Comparison of ENCODE assay signal across 14 cellular contexts in the genomic region with DNA sequence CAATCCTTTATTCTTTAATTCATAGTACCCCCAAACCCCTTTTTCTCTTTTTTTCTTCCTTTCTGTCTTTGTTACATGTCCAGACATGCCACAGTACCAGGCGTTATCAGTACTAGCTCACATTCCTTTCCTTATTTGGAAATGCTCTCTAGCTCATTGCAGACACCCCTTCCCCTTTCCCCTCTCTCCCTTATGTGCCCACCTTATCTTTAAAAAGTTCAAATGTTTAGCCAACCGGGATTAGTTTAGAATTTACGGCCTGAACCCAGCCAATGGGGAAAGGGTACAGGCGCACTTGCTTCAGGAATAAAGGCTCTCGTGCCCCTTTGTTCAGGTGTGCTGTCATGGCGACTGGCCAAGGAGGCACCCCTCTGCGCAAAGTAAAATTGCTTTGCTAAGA. TPM values are rescaled to one million over a fixed set of nuclear protein-coding genes. Genes with fewer than 3 reads are reported as not detected.
DNase-seq lines count a peak whose midpoint lies in the region; ATAC-seq and TF ChIP-seq lines count a peak whose summit lies in the region.
"Had no signal": no experiment of that assay in that cellular context is flagged by ENCODE, and none has a peak within 500 bp of the region (broad histone marks: within the 10 kb centered on the region; RNA-seq: fewer than 3 reads in every experiment).

No MANE protein-coding gene starts in this region.

- no peaks in the 10 kb centered on the region for H3K9me3 ChIP-seq in breast epithelium
- H3K9me3 ChIP-seq: upper lobe of left lung had no signal

- intact Hi-C loops in MCF 10A (cut with micrococcal nuclease), result no loop called here
- intact Hi-C loops in breast epithelium (cut with DNase I; ENCODE audit: low total_unique reads), result loop anchor here (10.0 kb wide), 1 partner anchor 822 kb away; no protein-coding TSS in a partner anchor

- POLR2A ChIA-PET in MCF 10A (lab: Yijun Ruan, JAX), result interaction anchor here (0.7 kb wide), 1 partner anchor 41 kb away, joined by 3 read pairs; no protein-coding TSS in a partner anchor

- BruUV-seq in MCF 10A (replicated peaks; lab: Mats Ljungman, UMichigan), result no TSS peak

- H3K27me3 ChIP-seq in breast epithelium, result no peaks in the 10 kb centered on the region
- H3K27me3 ChIP-seq: upper lobe of left lung had no signal

- H3K36me3 Mint-ChIP-seq in MCF 10A (ENCODE audit: insufficient read depth, unreplicated experiment) (no peaks in the 10 kb centered on the region), type B pancreatic cell (peaks cover 16% of the 10 kb centered on the region)

- H3K27me3 Mint-ChIP-seq in MCF 10A (ENCODE audit: insufficient read depth, unreplicated experiment) (no peaks in the 10 kb centered on the region), type B pancreatic cell (no peaks in the 10 kb centered on the region)
- H3K27me3 Mint-ChIP-seq: activated T-cell treated with anti-CD3 and anti-CD28 coated beads, Interleukin-2, amount 50 U/mL, for 24 hours had no signal

- H3K4me3 Mint-ChIP-seq in MCF 10A (ENCODE audit: unreplicated experiment) (no peak overlapping the region), type B pancreatic cell (no peak overlapping the region)
- H3K4me3 Mint-ChIP-seq: activated T-cell treated with anti-CD3 and anti-CD28 coated beads, Interleukin-2, amount 50 U/mL, for 24 hours had no signal

- H3K4me1 ChIP-seq in breast epithelium, result no peaks in the 10 kb centered on the region

- H3K27ac Mint-ChIP-seq in MCF 10A (ENCODE audit: low read depth, unreplicated experiment) (peak overlapping the region; percentile 98), type B pancreatic cell (peak overlapping the region; percentile 75)
- H3K27ac Mint-ChIP-seq: activated T-cell treated with anti-CD3 and anti-CD28 coated beads, Interleukin-2, amount 50 U/mL, for 24 hours had no signal

- TF ChIP-seq CTCF in MCF 10A (IDR thresholded peaks at IDR 0.05; ENCODE audit: unreplicated experiment), result no peak
- no peak for TF ChIP-seq CTCF in breast epithelium (IDR thresholded peaks at IDR 0.05)
- TF ChIP-seq CTCF in type B pancreatic cell (conservative IDR thresholded peaks at IDR 0.05), result no peak

- DNase-seq in MCF 10A (ENCODE audit: unreplicated experiment), result no peak
- DNase-seq in breast epithelium (ENCODE audit: low spot score in 2 of 2), result no peak
- DNase-seq in astrocyte of the hippocampus (ENCODE audit: low read depth, low spot score), result peak; percentile 44
- peak; percentile 25 for DNase-seq in kidney glomerular epithelial cell (lab: John Stamatoyannopoulos, UW)
- DNase-seq in type B pancreatic cell (ENCODE audit: extremely low spot score, unreplicated experiment), result no peak
- no peak for DNase-seq in NCI-H2171 treated with DMSO at 0.1 percent for 48 hours (lab: John Stamatoyannopoulos, UW)
- DNase-seq in activated T-cell treated with anti-CD3 and anti-CD28 coated beads, Interleukin-2, amount 50 U/mL, for 1 hour, result no peak
- DNase-seq: activated T-cell treated with anti-CD3 and anti-CD28 coated beads, Interleukin-2, amount 50 U/mL, for 24 hours; GOT3; hippocampal formation; NCI-H82; small intestine; upper lobe of left lung had no signal

- H3K9me3 Mint-ChIP-seq in MCF 10A (ENCODE audit: unreplicated experiment) (no peaks in the 10 kb centered on the region), type B pancreatic cell (peaks cover 6% of the 10 kb centered on the region)
- H3K9me3 Mint-ChIP-seq: activated T-cell treated with anti-CD3 and anti-CD28 coated beads, Interleukin-2, amount 50 U/mL, for 24 hours had no signal

- CTCF ChIA-PET in MCF 10A (lab: Yijun Ruan, JAX), result interaction anchor here (0.6 to 3.6 kb wide), 5 partner anchors 10 to 63 kb away, joined by 3 to 19 read pairs (median 3); no protein-coding TSS in a partner anchor

- H3K4me1 Mint-ChIP-seq in MCF 10A (ENCODE audit: insufficient read depth, unreplicated experiment) (peaks cover 9% of the 10 kb centered on the region), type B pancreatic cell (ENCODE audit: unreplicated experiment) (peaks cover 26% of the 10 kb centered on the region)

- H3K27ac ChIP-seq in breast epithelium, result no peak overlapping the region
- H3K27ac ChIP-seq: upper lobe of left lung had no signal

- no peak for TF ChIP-seq POLR2A in breast epithelium (IDR thresholded peaks at IDR 0.05)

- no peak overlapping the region for H3K4me3 ChIP-seq in breast epithelium
- H3K4me3 ChIP-seq: upper lobe of left lung had no signal

- no peaks in the 10 kb centered on the region for H3K36me3 ChIP-seq in breast epithelium
- H3K36me3 ChIP-seq: upper lobe of left lung had no signal

- ATAC-seq in HG02642 (IDR thresholded peaks at IDR 0.05; ENCODE audit: poor library complexity, unreplicated experiment), result no peak

RNA-seq across cellular contexts. Expression of a gene that starts 11.9 kb away (rescaled TPM):
- total RNA-seq in MCF 10A (2022) (4.7 and 4.9 TPM in 2 replicates), breast epithelium (10 to 100 TPM; 13.6 to 16.6 (median 13.8) TPM), type B pancreatic cell (ENCODE audit: low replicate concordance) (8.6 and 18.0 TPM in 2 replicates)

RNA-seq across cellular contexts. Expression of a gene that starts 60.0 kb away (rescaled TPM):
- total RNA-seq in MCF 10A (2022) (12.0 and 12.9 TPM in 2 replicates), breast epithelium (10 to 100 TPM; 13.8 to 25.5 (median 14.1) TPM), type B pancreatic cell (ENCODE audit: low replicate concordance) (27.5 and 29.2 TPM in 2 replicates)

Comparison
In these comparisons a context has a peak if more than half of its experiments do, and no peak if none do; other contexts are left out.
1. DNase-seq: peak in astrocyte of the hippocampus (single experiment) and kidney glomerular epithelial cell (single experiment); none in MCF 10A (single experiment), breast epithelium (0 of 2), type B pancreatic cell (single experiment), NCI-H2171 treated with DMSO at 0.1 percent for 48 hours (single experiment) and activated T-cell treated with anti-CD3 and anti-CD28 coated beads, Interleukin-2, amount 50 U/mL, for 1 hour (single experiment).